In genomic region chr4:145012841-145013240, GRCh38 we compare ENCODE assay signal across 9 cellular contexts.
A peak's percentile ranks its signal among the peaks of the same experiment; 100 is the strongest.
DNase-seq lines count a peak whose midpoint lies in the region; ATAC-seq, FAIRE-seq and TF ChIP-seq lines count a peak whose summit lies in the region.
"Had no signal": no experiment of that assay in that cellular context is flagged by ENCODE, and none has a peak within 500 bp of the region (broad histone marks: within the 10 kb centered on the region; RNA-seq: fewer than 3 reads in every experiment).

No MANE protein-coding gene starts in this region.

- H3K27ac Mint-ChIP-seq in immature natural killer cell, result peak overlapping the region in 5 of 6 donors; percentile 24 to 78 (median 60)
- no peak overlapping the region for H3K27ac Mint-ChIP-seq in CD4-positive, alpha-beta T cell
- no peak overlapping the region for H3K27ac Mint-ChIP-seq in activated naive CD4-positive, alpha-beta T cell treated with anti-CD3 and anti-CD28 coated beads for 36 hours

- TF ChIP-seq POLR2A in A549 (IDR thresholded peaks at IDR 0.05; ENCODE audit: low read length) (no peak), esophagus squamous epithelium (IDR thresholded peaks at IDR 0.05) (no peak)

- POLR2A ChIA-PET in A549 (lab: Yijun Ruan, JAX), result no interaction called here
- POLR2A ChIA-PET in CD4-positive, alpha-beta T cell (lab: Charles Lee), result no interaction called here

- no peak for FAIRE-seq in A549 (lab: Jason Lieb, UNC)

- CTCF ChIA-PET in A549 (lab: Yijun Ruan, JAX), result no interaction called here
- CTCF ChIA-PET in CD4-positive, alpha-beta T cell (lab: Charles Lee), result no interaction called here
- CTCF ChIA-PET in activated naive CD4-positive, alpha-beta T cell treated with anti-CD3 and anti-CD28 coated beads for 36 hours (lab: Charles Lee), result no interaction called here

- H3K9me3 Mint-ChIP-seq in immature natural killer cell, result peaks cover 0 to 4% (median 0%) of the 10 kb centered on the region in 6 donors
- H3K9me3 Mint-ChIP-seq in CD4-positive, alpha-beta T cell, result peaks cover 4% of the 10 kb centered on the region
- peaks cover 13% of the 10 kb centered on the region for H3K9me3 Mint-ChIP-seq in activated naive CD4-positive, alpha-beta T cell treated with anti-CD3 and anti-CD28 coated beads for 36 hours

- H3K27me3 Mint-ChIP-seq in immature natural killer cell (ENCODE audit: low read depth in 3 of 3), result peaks cover 0 to 2% (median 1%) of the 10 kb centered on the region in 3 donors
- H3K27me3 Mint-ChIP-seq in CD4-positive, alpha-beta T cell, result no peaks in the 10 kb centered on the region
- H3K27me3 Mint-ChIP-seq in activated naive CD4-positive, alpha-beta T cell treated with anti-CD3 and anti-CD28 coated beads for 36 hours (ENCODE audit: low read depth), result no peaks in the 10 kb centered on the region

- H3K27me3 ChIP-seq in esophagus squamous epithelium, result no peaks in the 10 kb centered on the region
- no peaks in the 10 kb centered on the region for H3K27me3 ChIP-seq in CD4-positive, alpha-beta T cell (ENCODE audit: control insufficient read depth, insufficient read depth, low read length)
- H3K27me3 ChIP-seq: tibial artery had no signal

- H3K4me3 Mint-ChIP-seq in immature natural killer cell, result no peak overlapping the region
- H3K4me3 Mint-ChIP-seq in CD4-positive, alpha-beta T cell, result no peak overlapping the region
- H3K4me3 Mint-ChIP-seq in activated naive CD4-positive, alpha-beta T cell treated with anti-CD3 and anti-CD28 coated beads for 36 hours, result no peak overlapping the region

- H3K4me1 ChIP-seq in A549, result 0 out of 3 replicates have a peak, but pooled peaks cover 3% of the 10 kb centered on the region
- peaks cover 0 to 5% (median 0%) of the 10 kb centered on the region in 3 donors for H3K4me1 ChIP-seq in esophagus squamous epithelium

- H3K36me3 Mint-ChIP-seq in immature natural killer cell, result peaks cover 0 to 14% (median 13%) of the 10 kb centered on the region in 3 donors
- peaks cover 84% of the 10 kb centered on the region for H3K36me3 Mint-ChIP-seq in CD4-positive, alpha-beta T cell (ENCODE audit: low read depth)
- H3K36me3 Mint-ChIP-seq in activated naive CD4-positive, alpha-beta T cell treated with anti-CD3 and anti-CD28 coated beads for 36 hours (ENCODE audit: low read depth), result peaks cover 65% of the 10 kb centered on the region

- no peaks in the 10 kb centered on the region for H3K36me3 ChIP-seq in esophagus squamous epithelium
- H3K36me3 ChIP-seq: tibial artery had no signal

- H3K4me3 ChIP-seq in A549 (no peak overlapping the region), HFF-Myc (replicated peaks; ENCODE audit: low read depth, low read length) (no peak overlapping the region), esophagus squamous epithelium (no peak overlapping the region)
- H3K4me3 ChIP-seq: tibial artery had no signal

- H3K9me3 ChIP-seq in A549, result no peaks in the 10 kb centered on the region
- no peaks in the 10 kb centered on the region for H3K9me3 ChIP-seq in esophagus squamous epithelium
- no peaks in the 10 kb centered on the region for H3K9me3 ChIP-seq in CD4-positive, alpha-beta T cell (ENCODE audit: control insufficient read depth, low read length)

- H3K27ac ChIP-seq in A549, result peak overlapping the region; percentile 30 to 45; a peak in 4 of 6 replicates
- H3K27ac ChIP-seq in esophagus squamous epithelium, result no peak overlapping the region
- H3K27ac ChIP-seq in CD4-positive, alpha-beta T cell (ENCODE audit: low read depth, low read length), result no peak overlapping the region
- H3K27ac ChIP-seq: tibial artery had no signal

- no peak for TF ChIP-seq EP300 in A549 (IDR thresholded peaks at IDR 0.05)

- H3K4me2 ChIP-seq in A549, result no peak overlapping the region

- DNase-seq in A549 (ENCODE audit: low read depth in 1 of 2, low spot score in 1 of 2) (peak in 1 of 2 experiments; percentile 27), HFF-Myc (ENCODE audit: extremely low read depth, low read depth) (peak; percentile 39), amniotic epithelial cell (ENCODE audit: low read depth) (peak; percentile 64), immature natural killer cell (no peak), esophagus squamous epithelium (lab: John Stamatoyannopoulos, UW) (no peak), NCI-H1694 treated with DMSO at 0.1 percent for 48 hours (lab: John Stamatoyannopoulos, UW) (no peak)
- no peak for DNase-seq in CD4-positive, alpha-beta T cell
- DNase-seq in activated naive CD4-positive, alpha-beta T cell treated with anti-CD3 and anti-CD28 coated beads for 36 hours, result no peak
- DNase-seq: tibial artery had no signal

- TF ChIP-seq CTCF in A549 (IDR thresholded peaks at IDR 0.05), result no peak
- no peak for TF ChIP-seq CTCF in HFF-Myc (IDR thresholded peaks at IDR 0.05; ENCODE audit: low read depth, low read length, missing control alignments)
- TF ChIP-seq CTCF in esophagus squamous epithelium (IDR thresholded peaks at IDR 0.05), result no peak
- no peak for TF ChIP-seq CTCF in CD4-positive, alpha-beta T cell (IDR thresholded peaks at IDR 0.05)

- no peak for TF ChIP-seq RAD21 in A549 (conservative IDR thresholded peaks at IDR 0.05 in 1 of 2, IDR thresholded peaks at IDR 0.05 in 1 of 2)

- ATAC-seq in A549, result no peak
- no peak for ATAC-seq in CD4-positive, alpha-beta T cell (ENCODE audit: poor library complexity)

- peaks cover 11 to 43% of the 10 kb centered on the region in 2 donors for H3K4me1 Mint-ChIP-seq in immature natural killer cell
- H3K4me1 Mint-ChIP-seq in CD4-positive, alpha-beta T cell (ENCODE audit: low read depth), result peaks cover 23% of the 10 kb centered on the region
- H3K4me1 Mint-ChIP-seq in activated naive CD4-positive, alpha-beta T cell treated with anti-CD3 and anti-CD28 coated beads for 36 hours (ENCODE audit: low read depth), result peaks cover 10% of the 10 kb centered on the region

- intact Hi-C loops in esophagus squamous epithelium (cut with DNase I), result no loop called here
- intact Hi-C loops in CD4-positive, alpha-beta T cell (cut with DNase I, micrococcal nuclease), result no loop called here
- intact Hi-C loops in activated naive CD4-positive, alpha-beta T cell treated with anti-CD3 and anti-CD28 coated beads for 36 hours (cut with micrococcal nuclease), result no loop called here

TF ChIP-seq in A549, 52 proteins besides CTCF, POLR2A, EP300 and RAD21:
- TF ChIP-seq POLR2AphosphoS2 (conservative IDR thresholded peaks at IDR 0.05; ENCODE audit: low read length) (no peak), MAZ (IDR thresholded peaks at IDR 0.05; ENCODE audit: borderline replicate concordance, low read depth, low read length) (no peak), HEYL (CRISPR knock-in tag; IDR thresholded peaks at IDR 0.05) (no peak), KDM5A (IDR thresholded peaks at IDR 0.05) (no peak), FOXS1 (CRISPR knock-in tag; IDR thresholded peaks at IDR 0.05) (no peak), CBX2 (IDR thresholded peaks at IDR 0.05; ENCODE audit: borderline replicate concordance, low read depth) (no peak), HES2 (IDR thresholded peaks at IDR 0.05) (no peak)

Comparison
In these comparisons a context has a peak if more than half of its experiments do, and no peak if none do; other contexts are left out.
1. DNase-seq: peak in HFF-Myc (single experiment) and amniotic epithelial cell (single experiment); none in immature natural killer cell (0 of 3), esophagus squamous epithelium (single experiment), CD4-positive, alpha-beta T cell (0 of 10), NCI-H1694 treated with DMSO at 0.1 percent for 48 hours (single experiment) and activated naive CD4-positive, alpha-beta T cell treated with anti-CD3 and anti-CD28 coated beads for 36 hours (single experiment).
2. H3K27ac ChIP-seq: peak in A549 (2 of 2); none in esophagus squamous epithelium (0 of 4) and CD4-positive, alpha-beta T cell (single experiment).
3. H3K27ac Mint-ChIP-seq: peak in immature natural killer cell (5 of 6); none in CD4-positive, alpha-beta T cell (single experiment) and activated naive CD4-positive, alpha-beta T cell treated with anti-CD3 and anti-CD28 coated beads for 36 hours (single experiment).